ENCODE assay signal across 8 cellular contexts in the genomic region with DNA sequence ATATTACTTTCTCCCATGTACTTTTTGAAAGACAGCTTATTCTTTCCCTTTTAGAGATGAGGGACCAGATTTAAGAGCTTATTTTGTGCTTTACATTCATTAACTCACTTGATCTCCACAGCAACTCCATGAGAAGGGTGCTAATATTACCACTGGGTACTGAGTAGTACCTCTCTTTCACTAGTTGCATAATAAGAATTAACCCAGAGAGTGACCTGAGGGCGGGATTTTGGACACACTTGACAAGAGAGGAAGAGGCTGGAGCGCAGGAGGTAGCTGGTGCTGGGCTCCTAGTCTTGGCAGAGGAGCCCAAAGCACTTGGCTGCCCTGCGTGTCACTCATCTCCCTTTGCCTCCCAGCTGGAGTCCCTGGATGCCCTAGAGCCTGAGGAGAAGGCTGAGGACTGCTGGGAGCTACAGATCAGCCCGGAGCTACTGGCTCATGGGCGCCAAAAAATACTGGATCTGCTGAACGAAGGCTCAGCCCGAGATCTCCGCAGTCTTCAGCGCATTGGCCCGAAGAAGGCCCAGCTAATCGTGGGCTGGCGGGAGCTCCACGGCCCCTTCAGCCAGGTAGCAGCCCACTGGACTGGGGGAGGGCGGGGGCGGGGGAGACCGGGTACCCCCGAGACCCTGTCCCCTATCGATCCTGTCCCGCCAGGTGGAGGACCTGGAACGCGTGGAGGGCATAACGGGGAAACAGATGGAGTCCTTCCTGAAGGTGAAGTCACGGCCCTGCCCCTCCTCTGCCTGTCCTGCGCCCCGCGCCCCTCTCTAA. TPM values are rescaled to one million over a fixed set of nuclear protein-coding genes. Genes with fewer than 3 reads are reported as not detected.
DNase-seq lines count a peak whose midpoint lies in the region; FAIRE-seq and TF ChIP-seq lines count a peak whose summit lies in the region.

No MANE protein-coding gene starts in this region.

- peaks cover 85% of the 10 kb centered on the region for H3K36me3 Mint-ChIP-seq in Caco-2 (ENCODE audit: insufficient read depth, unreplicated experiment)

- no peaks in the 10 kb centered on the region for H3K9me3 Mint-ChIP-seq in Caco-2 (ENCODE audit: unreplicated experiment)

- TF ChIP-seq EP300 in neural cell (conservative IDR thresholded peaks at IDR 0.05; ENCODE audit: poor library complexity, severe bottlenecking): no peak

- peak overlapping the region; percentile 73 for H2AFZ ChIP-seq in neural cell (ENCODE audit: low read depth, low read length)

- H3K9me3 ChIP-seq in Caco-2: no peaks in the 10 kb centered on the region
- H3K9me3 ChIP-seq in neural cell (ENCODE audit: low read length): no peaks in the 10 kb centered on the region

- CTCF ChIA-PET in Caco-2 (lab: Charles Lee): interaction anchor here (0.6 to 1.2 kb wide), 5 partner anchors 11 to 106 kb away, joined by 3 to 7 read pairs (median 3); a partner anchor contains a TSS

- TF ChIP-seq CTCF in Caco-2 (IDR thresholded peaks at IDR 0.05; ENCODE audit: insufficient read depth in 1 of 2, low read depth in 1 of 2, low read length in 1 of 2, severe bottlenecking in 1 of 2, unreplicated experiment in 1 of 2) (no peak), HL-60 (IDR thresholded peaks at IDR 0.05; ENCODE audit: insufficient read depth, low read length) (no peak), neural cell (IDR thresholded peaks at IDR 0.05; ENCODE audit: poor library complexity, severe bottlenecking) (no peak)

- H3K27ac Mint-ChIP-seq in Caco-2 (ENCODE audit: unreplicated experiment): peak overlapping the region; percentile 92

- no peak for FAIRE-seq in GM19239 (lab: Jason Lieb, UNC)

- BruUV-seq in Caco-2 (replicated peaks; lab: Mats Ljungman, UMichigan): TSS peak; percentile 76

- peaks cover 23% of the 10 kb centered on the region for H3K4me1 Mint-ChIP-seq in Caco-2 (ENCODE audit: low read depth, unreplicated experiment)

- H3K27me3 ChIP-seq in Caco-2 (replicated peaks; ENCODE audit: control insufficient read depth, insufficient read depth, low read length): no peaks in the 10 kb centered on the region
- no peaks in the 10 kb centered on the region for H3K27me3 ChIP-seq in HL-60 (ENCODE audit: insufficient read depth, poor library complexity, severe bottlenecking)
- H3K27me3 ChIP-seq in neural cell (ENCODE audit: insufficient read depth, low read depth, low read length): no peaks in the 10 kb centered on the region

- H3F3A ChIP-seq in neural cell (ENCODE audit: insufficient read depth, low read length, poor library complexity, severe bottlenecking): peaks cover 7% of the 10 kb centered on the region

- POLR2A ChIA-PET in Caco-2 (lab: Charles Lee): interaction anchor here (0.6 to 0.9 kb wide), 3 partner anchors 15 to 157 kb away, joined by 3 to 4 read pairs (median 3); a partner anchor contains a TSS

- in situ Hi-C loops in SK-MEL-5 (cut with HindIII; ENCODE audit: low pct_unique_long_range_greater_than_20kb, low sequenced_read_pairs): no loop called here

- intact Hi-C loops in Caco-2 (cut with micrococcal nuclease; ENCODE audit: unreplicated experiment): loop anchor here (2.0 to 5.0 kb wide), 2 partner anchors 14 to 102 kb away; a partner anchor contains a TSS

- H3K9ac ChIP-seq in neural cell (ENCODE audit: low read length): peak overlapping the region; percentile 94

- H4K20me1 ChIP-seq in neural cell (ENCODE audit: insufficient read depth): peaks cover 3% of the 10 kb centered on the region

- peaks cover 17% of the 10 kb centered on the region; the same call in 1 of the 2 replicates for H3K4me1 ChIP-seq in Caco-2

- no peaks in the 10 kb centered on the region for H3K27me3 Mint-ChIP-seq in Caco-2 (ENCODE audit: insufficient read depth, unreplicated experiment)

- H3K4me3 ChIP-seq in Caco-2 (ENCODE audit: low read depth, low read length) (peak overlapping the region; percentile 59), HL-60 (replicated peaks; ENCODE audit: insufficient read depth, low read length) (peak overlapping the region; percentile 54), neural cell (ENCODE audit: low read length) (peak overlapping the region; percentile 93)

- no peak for TF ChIP-seq RAD21 in neural cell (conservative IDR thresholded peaks at IDR 0.05)

- H3K36me3 ChIP-seq in Caco-2 (ENCODE audit: control insufficient read depth, insufficient read depth, low read length): peaks cover 12% of the 10 kb centered on the region
- H3K36me3 ChIP-seq in neural cell (ENCODE audit: insufficient read depth, low read length): no peaks in the 10 kb centered on the region

- no peaks in the 10 kb centered on the region for H3K9me2 ChIP-seq in neural cell (ENCODE audit: insufficient read depth, low read length)

- H3K4me3 Mint-ChIP-seq in Caco-2 (ENCODE audit: unreplicated experiment): peak overlapping the region; percentile 79

- DNase-seq in Caco-2 (no peak), HL-60 (ENCODE audit: low read depth in 1 of 2, low spot score in 1 of 2) (peak; percentile 68 to 74), SK-MEL-5 (ENCODE audit: low read depth, low spot score) (peak; percentile 11), epithelial cell of prostate (ENCODE audit: low read depth, low spot score) (no peak), GM19240 (ENCODE audit: insufficient read length, low spot score) (no peak), GM19239 (ENCODE audit: insufficient read length, low spot score) (no peak), globus pallidus (ENCODE audit: low spot score) (no peak)

- H3K79me2 ChIP-seq in neural cell (replicated peaks; ENCODE audit: insufficient read depth, low read length): peaks cover 17% of the 10 kb centered on the region

- peak overlapping the region; percentile 99 for H3K27ac ChIP-seq in HL-60 (replicated peaks)
- H3K27ac ChIP-seq in epithelial cell of prostate: peak overlapping the region; percentile 80
- H3K27ac ChIP-seq in neural cell (ENCODE audit: low read length): peak overlapping the region; percentile 98

- H3K4me2 ChIP-seq in neural cell (ENCODE audit: low read length): peak overlapping the region; percentile 91

TF ChIP-seq in neural cell, 6 proteins besides CTCF, POLR2A, EP300 and RAD21:
- TF ChIP-seq MXI1 (conservative IDR thresholded peaks at IDR 0.05; ENCODE audit: poor library complexity, severe bottlenecking) (no peak), SMC3 (conservative IDR thresholded peaks at IDR 0.05; ENCODE audit: poor library complexity) (no peak), POLR2AphosphoS5 (IDR thresholded peaks at IDR 0.05) (no peak), EZH2 (IDR thresholded peaks at IDR 0.05; ENCODE audit: borderline replicate concordance, insufficient read depth, low read length, poor library complexity, severe bottlenecking) (no peak), TAF1 (IDR thresholded peaks at IDR 0.05; ENCODE audit: low read depth) (no peak)
- TF ChIP-seq, protein P1, sequence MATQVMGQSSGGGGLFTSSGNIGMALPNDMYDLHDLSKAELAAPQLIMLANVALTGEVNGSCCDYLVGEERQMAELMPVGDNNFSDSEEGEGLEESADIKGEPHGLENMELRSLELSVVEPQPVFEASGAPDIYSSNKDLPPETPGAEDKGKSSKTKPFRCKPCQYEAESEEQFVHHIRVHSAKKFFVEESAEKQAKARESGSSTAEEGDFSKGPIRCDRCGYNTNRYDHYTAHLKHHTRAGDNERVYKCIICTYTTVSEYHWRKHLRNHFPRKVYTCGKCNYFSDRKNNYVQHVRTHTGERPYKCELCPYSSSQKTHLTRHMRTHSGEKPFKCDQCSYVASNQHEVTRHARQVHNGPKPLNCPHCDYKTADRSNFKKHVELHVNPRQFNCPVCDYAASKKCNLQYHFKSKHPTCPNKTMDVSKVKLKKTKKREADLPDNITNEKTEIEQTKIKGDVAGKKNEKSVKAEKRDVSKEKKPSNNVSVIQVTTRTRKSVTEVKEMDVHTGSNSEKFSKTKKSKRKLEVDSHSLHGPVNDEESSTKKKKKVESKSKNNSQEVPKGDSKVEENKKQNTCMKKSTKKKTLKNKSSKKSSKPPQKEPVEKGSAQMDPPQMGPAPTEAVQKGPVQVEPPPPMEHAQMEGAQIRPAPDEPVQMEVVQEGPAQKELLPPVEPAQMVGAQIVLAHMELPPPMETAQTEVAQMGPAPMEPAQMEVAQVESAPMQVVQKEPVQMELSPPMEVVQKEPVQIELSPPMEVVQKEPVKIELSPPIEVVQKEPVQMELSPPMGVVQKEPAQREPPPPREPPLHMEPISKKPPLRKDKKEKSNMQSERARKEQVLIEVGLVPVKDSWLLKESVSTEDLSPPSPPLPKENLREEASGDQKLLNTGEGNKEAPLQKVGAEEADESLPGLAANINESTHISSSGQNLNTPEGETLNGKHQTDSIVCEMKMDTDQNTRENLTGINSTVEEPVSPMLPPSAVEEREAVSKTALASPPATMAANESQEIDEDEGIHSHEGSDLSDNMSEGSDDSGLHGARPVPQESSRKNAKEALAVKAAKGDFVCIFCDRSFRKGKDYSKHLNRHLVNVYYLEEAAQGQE (IDR thresholded peaks at IDR 0.05; ENCODE audit: borderline replicate concordance): no peak

RNA-seq across cellular contexts. Expression of a gene that starts 1.7 kb away (rescaled TPM):
- 299 and 317 TPM in 2 replicates for total RNA-seq in Caco-2 (2022)
- total RNA-seq in SK-MEL-5 (2014; rRNA removed; shearing (Covaris generic)): 163 and 182 TPM in 2 replicates
- 187 and 234 TPM in 2 replicates for polyA plus RNA-seq in SK-MEL-5 (2015; cell fraction: cytosol; rRNA removed)
- 183 and 275 TPM in 2 replicates for polyA plus RNA-seq in SK-MEL-5 (2015; cell fraction: nucleus; rRNA removed)
- 147 and 168 TPM in 2 replicates for polyA plus RNA-seq in neural cell
- 246 and 274 TPM in 2 replicates for polyA minus RNA-seq in neural cell

RNA-seq across cellular contexts. Expression of a gene that starts 7.3 kb away (rescaled TPM):
- total RNA-seq in Caco-2 (2022): 3.6 and 3.9 TPM in 2 replicates
- total RNA-seq in SK-MEL-5 (2014; rRNA removed; shearing (Covaris generic)): not detected in 2 replicates
- polyA plus RNA-seq in SK-MEL-5 (2015; cell fraction: cytosol; rRNA removed): not detected in 2 replicates
- 0.46 and 0.69 TPM in 2 replicates for polyA plus RNA-seq in SK-MEL-5 (2015; cell fraction: nucleus; rRNA removed)
- polyA plus RNA-seq in neural cell: 84.2 and 105 TPM in 2 replicates
- polyA minus RNA-seq in neural cell: 29.9 and 40.6 TPM in 2 replicates

RNA-seq across cellular contexts. Expression of a gene that starts 11.3 kb away (rescaled TPM):
- total RNA-seq in Caco-2 (2022): 31.4 and 33.0 TPM in 2 replicates
- 19.8 and 21.1 TPM in 2 replicates for total RNA-seq in SK-MEL-5 (2014; rRNA removed; shearing (Covaris generic))
- 27.7 and 35.4 TPM in 2 replicates for polyA plus RNA-seq in SK-MEL-5 (2015; cell fraction: cytosol; rRNA removed)
- 7.1 and 10.0 TPM in 2 replicates for polyA plus RNA-seq in SK-MEL-5 (2015; cell fraction: nucleus; rRNA removed)
- 86.8 and 88.7 TPM in 2 replicates for polyA plus RNA-seq in neural cell
- 21.9 and 24.0 TPM in 2 replicates for polyA minus RNA-seq in neural cell

RNA-seq across cellular contexts. Expression of a gene that starts 14.1 kb away (rescaled TPM):
- 134 and 152 TPM in 2 replicates for total RNA-seq in Caco-2 (2022)
- 29.9 and 34.9 TPM in 2 replicates for total RNA-seq in SK-MEL-5 (2014; rRNA removed; shearing (Covaris generic))
- polyA plus RNA-seq in SK-MEL-5 (2015; cell fraction: cytosol; rRNA removed): 40.7 and 46.6 TPM in 2 replicates
- polyA plus RNA-seq in SK-MEL-5 (2015; cell fraction: nucleus; rRNA removed): 189 and 220 TPM in 2 replicates
- 81.1 and 89.7 TPM in 2 replicates for polyA plus RNA-seq in neural cell
- polyA minus RNA-seq in neural cell: 48.7 and 74.7 TPM in 2 replicates

RNA-seq across cellular contexts. Expression of a gene that starts 15.6 kb away (rescaled TPM):
- 62.9 and 72.5 TPM in 2 replicates for total RNA-seq in Caco-2 (2022)
- total RNA-seq in SK-MEL-5 (2014; rRNA removed; shearing (Covaris generic)): 35.7 and 41.9 TPM in 2 replicates
- 38.8 and 54.8 TPM in 2 replicates for polyA plus RNA-seq in SK-MEL-5 (2015; cell fraction: cytosol; rRNA removed)
- 97.9 and 119 TPM in 2 replicates for polyA plus RNA-seq in SK-MEL-5 (2015; cell fraction: nucleus; rRNA removed)
- 2.5 and 5.7 TPM in 2 replicates for polyA plus RNA-seq in neural cell
- polyA minus RNA-seq in neural cell: 2.1 and 3.2 TPM in 2 replicates

Comparison
In these comparisons a context has a peak if more than half of its experiments do, and no peak if none do; other contexts are left out.
1. DNase-seq: peak in HL-60 (2 of 2) and SK-MEL-5 (single experiment); none in Caco-2 (0 of 2), epithelial cell of prostate (single experiment), GM19240 (single experiment), GM19239 (single experiment) and globus pallidus (single experiment).
2. Peak in every context shown above with its lines, with median percentiles within 50 percentile points of each other: H3K4me3 ChIP-seq and H3K27ac ChIP-seq.